9 cellular contexts compared by ENCODE assay signal in the genomic region with DNA sequence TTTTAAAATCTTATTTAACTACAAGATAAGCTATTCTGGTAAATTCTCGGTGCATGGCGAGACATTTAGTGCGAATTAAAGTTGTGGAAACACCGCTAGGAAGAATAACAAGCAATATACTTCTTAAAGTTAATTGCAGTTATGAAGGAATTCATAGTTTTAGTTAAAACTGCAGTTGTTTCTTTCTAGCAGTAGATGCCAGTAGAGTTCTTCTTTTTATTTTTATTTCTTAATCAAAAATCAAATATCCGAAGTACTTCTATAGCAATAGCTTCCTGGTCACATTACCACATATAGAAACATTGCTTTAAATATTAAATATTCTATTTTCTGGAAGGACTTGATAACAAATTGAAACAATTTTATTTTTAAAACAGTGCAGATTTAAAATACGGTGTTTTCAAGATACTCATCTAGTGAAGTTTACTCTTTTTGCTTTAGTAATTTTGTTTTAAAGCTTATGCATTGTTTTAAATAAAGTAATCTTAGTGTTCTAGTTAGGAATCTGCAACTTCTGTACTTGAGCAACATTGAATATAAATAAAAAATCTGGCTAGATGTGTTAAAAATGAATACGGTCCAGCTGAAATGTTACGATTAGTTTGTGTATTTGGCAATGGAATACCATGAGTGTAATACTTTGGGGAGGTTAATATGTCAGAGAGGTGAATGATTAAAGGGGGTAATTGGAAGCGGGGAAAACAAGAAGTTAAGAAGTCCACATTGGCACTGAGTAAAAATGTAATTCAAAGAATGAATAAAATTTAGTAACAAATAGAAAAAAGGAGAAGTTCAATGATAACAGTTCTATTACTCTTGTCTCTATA. TPM values are rescaled to one million over a fixed set of nuclear protein-coding genes. Genes with fewer than 3 reads are reported as not detected.
A peak's percentile ranks its signal among the peaks of the same experiment; 100 is the strongest.
DNase-seq lines count a peak whose midpoint lies in the region; ATAC-seq and TF ChIP-seq lines count a peak whose summit lies in the region.
"Had no signal": no experiment of that assay in that cellular context is flagged by ENCODE, and none has a peak within 500 bp of the region (broad histone marks: within the 10 kb centered on the region; RNA-seq: fewer than 3 reads in every experiment).

No MANE protein-coding gene starts in this region.

- H3K27me3 Mint-ChIP-seq in CD4-positive, alpha-beta T cell: no peaks in the 10 kb centered on the region
- H3K27me3 Mint-ChIP-seq in activated T-helper 2 cell treated with anti-CD3 and anti-CD28 coated beads, Interferon-gamma antibody, Interleukin-2, Interleukin-4, amounts not matched to agents 10 μg/mL and 5 μg/mL and 100 μg/mL, durations not matched to agents 14 hours and 24 hours and 36 hours (ENCODE audit: low read depth): no peaks in the 10 kb centered on the region

- H3K9me3 ChIP-seq in CD4-positive, alpha-beta T cell (ENCODE audit: control insufficient read depth, low read length): no peaks in the 10 kb centered on the region
- H3K9me3 ChIP-seq in ascending aorta: peaks cover 0 to 5% of the 10 kb centered on the region in 2 donors

- H3K27me3 ChIP-seq in CD4-positive, alpha-beta T cell (ENCODE audit: control insufficient read depth, insufficient read depth, low read length): no peaks in the 10 kb centered on the region
- no peaks in the 10 kb centered on the region for H3K27me3 ChIP-seq in ascending aorta

- no peak for ATAC-seq in CD4-positive, alpha-beta T cell (ENCODE audit: poor library complexity)
- no peak for ATAC-seq in HG02642 (IDR thresholded peaks at IDR 0.05; ENCODE audit: poor library complexity, unreplicated experiment)
- ATAC-seq in GM21529 (IDR thresholded peaks at IDR 0.05; ENCODE audit: unreplicated experiment): no peak

- H3K4me3 ChIP-seq in ascending aorta: no peak overlapping the region
- H3K4me3 ChIP-seq: HAP-1 had no signal

- peaks cover 18% of the 10 kb centered on the region for H3K36me3 Mint-ChIP-seq in CD4-positive, alpha-beta T cell (ENCODE audit: low read depth)
- no peaks in the 10 kb centered on the region for H3K36me3 Mint-ChIP-seq in activated T-helper 2 cell treated with anti-CD3 and anti-CD28 coated beads, Interferon-gamma antibody, Interleukin-2, Interleukin-4, amounts not matched to agents 10 μg/mL and 5 μg/mL and 100 μg/mL, durations not matched to agents 14 hours and 24 hours and 36 hours (ENCODE audit: low read depth)

- intact Hi-C loops in CD4-positive, alpha-beta T cell (cut with DNase I, micrococcal nuclease): loop anchor here (1.0 to 10.0 kb wide), 9 partner anchors 245 to 796 kb away; a partner anchor contains a TSS
- intact Hi-C loops in ascending aorta (cut with DNase I): loop anchor here (2.0 to 10.0 kb wide), 3 partner anchors 291 to 613 kb away; no protein-coding TSS in a partner anchor
- intact Hi-C loops in activated T-helper 2 cell treated with anti-CD3 and anti-CD28 coated beads, Interferon-gamma antibody, Interleukin-2, Interleukin-4, amounts not matched to agents 10 μg/mL and 5 μg/mL and 100 μg/mL, durations not matched to agents 14 hours and 24 hours and 36 hours (cut with micrococcal nuclease): loop anchor here (1.0 to 10.0 kb wide), 8 partner anchors 46 to 723 kb away; a partner anchor contains a TSS

- in situ Hi-C loops in KBM-7 (cut with MboI; ENCODE audit: low pct_unique_long_range_greater_than_20kb, low sequenced_read_pairs): loop anchor here (25.0 kb wide), 4 partner anchors 171 to 621 kb away; a partner anchor contains a TSS

- no peak overlapping the region for H3K27ac ChIP-seq in CD4-positive, alpha-beta T cell (ENCODE audit: low read depth, low read length)
- no peak overlapping the region for H3K27ac ChIP-seq in ascending aorta

- peak overlapping the region; percentile 77 for H3K27ac Mint-ChIP-seq in CD4-positive, alpha-beta T cell
- no peak overlapping the region for H3K27ac Mint-ChIP-seq in activated T-helper 2 cell treated with anti-CD3 and anti-CD28 coated beads, Interferon-gamma antibody, Interleukin-2, Interleukin-4, amounts not matched to agents 10 μg/mL and 5 μg/mL and 100 μg/mL, durations not matched to agents 14 hours and 24 hours and 36 hours

- POLR2A ChIA-PET in CD4-positive, alpha-beta T cell (lab: Charles Lee): interaction anchor here (0.9 to 1.4 kb wide), 7 partner anchors 9 to 631 kb away, joined by 3 to 5 read pairs (median 3); a partner anchor contains a TSS

- no peaks in the 10 kb centered on the region for H3K36me3 ChIP-seq in ascending aorta
- H3K36me3 ChIP-seq: HAP-1 had no signal

- H3K4me3 Mint-ChIP-seq in CD4-positive, alpha-beta T cell: no peak overlapping the region
- no peak overlapping the region for H3K4me3 Mint-ChIP-seq in activated T-helper 2 cell treated with anti-CD3 and anti-CD28 coated beads, Interferon-gamma antibody, Interleukin-2, Interleukin-4, amounts not matched to agents 10 μg/mL and 5 μg/mL and 100 μg/mL, durations not matched to agents 14 hours and 24 hours and 36 hours (ENCODE audit: low read depth)

- no peak for DNase-seq in CD4-positive, alpha-beta T cell
- DNase-seq in KBM-7 (peak; percentile 43), ascending aorta (ENCODE audit: low spot score in 2 of 2) (no peak), lung microvascular endothelial cell (ENCODE audit: low read depth in 2 of 2) (peak; percentile 29 to 36), erythroblast (lab: John Stamatoyannopoulos, UW) (no peak)
- no peak for DNase-seq in activated T-helper 2 cell treated with anti-CD3 and anti-CD28 coated beads, Interferon-gamma antibody, Interleukin-2, Interleukin-4, amounts not matched to agents 10 μg/mL and 5 μg/mL and 100 μg/mL, durations not matched to agents 14 hours and 24 hours and 36 hours (ENCODE audit: low spot score)

- no peak for TF ChIP-seq POLR2A in erythroblast (IDR thresholded peaks at IDR 0.05; ENCODE audit: low read length)

- TF ChIP-seq CTCF in CD4-positive, alpha-beta T cell (IDR thresholded peaks at IDR 0.05): peak; percentile 89
- TF ChIP-seq CTCF in ascending aorta (IDR thresholded peaks at IDR 0.05): peak; percentile 50 to 64 (median 51)

- H3K9me3 Mint-ChIP-seq in CD4-positive, alpha-beta T cell: peaks cover 2% of the 10 kb centered on the region
- peaks cover 7% of the 10 kb centered on the region for H3K9me3 Mint-ChIP-seq in activated T-helper 2 cell treated with anti-CD3 and anti-CD28 coated beads, Interferon-gamma antibody, Interleukin-2, Interleukin-4, amounts not matched to agents 10 μg/mL and 5 μg/mL and 100 μg/mL, durations not matched to agents 14 hours and 24 hours and 36 hours

- CTCF ChIA-PET in CD4-positive, alpha-beta T cell (lab: Charles Lee): interaction anchor here (0.6 to 2.4 kb wide), 14 partner anchors 21 to 803 kb away, joined by 3 to 18 read pairs (median 4); a partner anchor contains a TSS

- H3K4me1 ChIP-seq in ascending aorta: no peaks in the 10 kb centered on the region
- H3K4me1 ChIP-seq: HAP-1 had no signal

- H3K4me1 Mint-ChIP-seq in CD4-positive, alpha-beta T cell (ENCODE audit: low read depth): peaks cover 37% of the 10 kb centered on the region
- peaks cover 25% of the 10 kb centered on the region for H3K4me1 Mint-ChIP-seq in activated T-helper 2 cell treated with anti-CD3 and anti-CD28 coated beads, Interferon-gamma antibody, Interleukin-2, Interleukin-4, amounts not matched to agents 10 μg/mL and 5 μg/mL and 100 μg/mL, durations not matched to agents 14 hours and 24 hours and 36 hours (ENCODE audit: low read depth)

RNA-seq across cellular contexts. Expression of a gene that starts 2.7 kb away (rescaled TPM):
- total RNA-seq in CD4-positive, alpha-beta T cell: 10 to 100 TPM; 49.7 to 52.4 TPM
- total RNA-seq in ascending aorta (23.7 TPM), lung microvascular endothelial cell (5.0 and 20.5 TPM in 2 replicates)
- total RNA-seq in activated T-helper 2 cell treated with anti-CD3 and anti-CD28 coated beads, Interferon-gamma antibody, Interleukin-2, Interleukin-4, amounts not matched to agents 10 μg/mL and 5 μg/mL and 100 μg/mL, durations not matched to agents 14 hours and 24 hours and 36 hours: 16.4 and 20.9 TPM in 2 replicates

Comparison
In these comparisons a context has a peak if more than half of its experiments do, and no peak if none do; other contexts are left out.
1. DNase-seq: peak in KBM-7 (single experiment) and lung microvascular endothelial cell (2 of 2); none in CD4-positive, alpha-beta T cell (0 of 10), ascending aorta (0 of 2), erythroblast (0 of 2) and activated T-helper 2 cell treated with anti-CD3 and anti-CD28 coated beads, Interferon-gamma antibody, Interleukin-2, Interleukin-4, amounts not matched to agents 10 μg/mL and 5 μg/mL and 100 μg/mL, durations not matched to agents 14 hours and 24 hours and 36 hours (single experiment).